Comparison of ENCODE assay signal across 2 cellular contexts in the genomic region with DNA sequence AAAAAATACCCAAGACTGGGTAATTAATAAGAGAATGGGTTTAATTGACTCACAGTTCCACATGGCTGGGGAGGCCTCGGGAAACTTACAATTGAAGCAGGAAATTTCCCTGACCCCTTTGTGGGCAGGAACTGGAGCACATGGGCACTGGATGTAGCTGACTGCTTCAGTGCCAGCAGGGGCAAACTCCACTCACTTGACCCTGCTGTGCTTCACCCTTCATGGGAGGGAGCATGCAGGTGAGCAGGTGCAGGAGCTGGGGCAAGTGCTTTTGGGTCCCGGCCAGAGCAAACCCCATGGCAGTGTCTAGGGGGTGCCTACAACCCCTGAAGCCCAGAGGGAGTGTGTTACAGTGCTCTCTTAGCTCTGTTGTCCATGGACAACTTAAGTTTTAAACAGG.
TF ChIP-seq lines count a peak whose summit lies in the region.

No MANE protein-coding gene starts in this region.

TF ChIP-seq in liver, 16 proteins besides CTCF, POLR2A, EP300 and RAD21 (continued from another document):
- TF ChIP-seq, protein P1, sequence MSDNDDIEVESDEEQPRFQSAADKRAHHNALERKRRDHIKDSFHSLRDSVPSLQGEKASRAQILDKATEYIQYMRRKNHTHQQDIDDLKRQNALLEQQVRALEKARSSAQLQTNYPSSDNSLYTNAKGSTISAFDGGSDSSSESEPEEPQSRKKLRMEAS (IDR thresholded peaks at IDR 0.05), result peak; percentile 84
- TF ChIP-seq GABPA (IDR thresholded peaks at IDR 0.05 in 1 of 2, conservative IDR thresholded peaks at IDR 0.05 in 1 of 2), result no peak
- peak; percentile 68 for TF ChIP-seq HNF4G (IDR thresholded peaks at IDR 0.05)
- peak; percentile 44 for TF ChIP-seq NR2F2 (IDR thresholded peaks at IDR 0.05)
- peak; percentile 87 to 94 for TF ChIP-seq RXRA (IDR thresholded peaks at IDR 0.05)
- peak; percentile 76 for TF ChIP-seq SP1 (IDR thresholded peaks at IDR 0.05)
- TF ChIP-seq, protein P2, sequence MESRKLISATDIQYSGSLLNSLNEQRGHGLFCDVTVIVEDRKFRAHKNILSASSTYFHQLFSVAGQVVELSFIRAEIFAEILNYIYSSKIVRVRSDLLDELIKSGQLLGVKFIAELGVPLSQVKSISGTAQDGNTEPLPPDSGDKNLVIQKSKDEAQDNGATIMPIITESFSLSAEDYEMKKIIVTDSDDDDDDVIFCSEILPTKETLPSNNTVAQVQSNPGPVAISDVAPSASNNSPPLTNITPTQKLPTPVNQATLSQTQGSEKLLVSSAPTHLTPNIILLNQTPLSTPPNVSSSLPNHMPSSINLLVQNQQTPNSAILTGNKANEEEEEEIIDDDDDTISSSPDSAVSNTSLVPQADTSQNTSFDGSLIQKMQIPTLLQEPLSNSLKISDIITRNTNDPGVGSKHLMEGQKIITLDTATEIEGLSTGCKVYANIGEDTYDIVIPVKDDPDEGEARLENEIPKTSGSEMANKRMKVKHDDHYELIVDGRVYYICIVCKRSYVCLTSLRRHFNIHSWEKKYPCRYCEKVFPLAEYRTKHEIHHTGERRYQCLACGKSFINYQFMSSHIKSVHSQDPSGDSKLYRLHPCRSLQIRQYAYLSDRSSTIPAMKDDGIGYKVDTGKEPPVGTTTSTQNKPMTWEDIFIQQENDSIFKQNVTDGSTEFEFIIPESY (IDR thresholded peaks at IDR 0.05), result peak; percentile 25

TF ChIP-seq in HepG2, 621 proteins besides CTCF, POLR2A, EP300 and RAD21 (continued from another document):
- TF ChIP-seq, protein P3, sequence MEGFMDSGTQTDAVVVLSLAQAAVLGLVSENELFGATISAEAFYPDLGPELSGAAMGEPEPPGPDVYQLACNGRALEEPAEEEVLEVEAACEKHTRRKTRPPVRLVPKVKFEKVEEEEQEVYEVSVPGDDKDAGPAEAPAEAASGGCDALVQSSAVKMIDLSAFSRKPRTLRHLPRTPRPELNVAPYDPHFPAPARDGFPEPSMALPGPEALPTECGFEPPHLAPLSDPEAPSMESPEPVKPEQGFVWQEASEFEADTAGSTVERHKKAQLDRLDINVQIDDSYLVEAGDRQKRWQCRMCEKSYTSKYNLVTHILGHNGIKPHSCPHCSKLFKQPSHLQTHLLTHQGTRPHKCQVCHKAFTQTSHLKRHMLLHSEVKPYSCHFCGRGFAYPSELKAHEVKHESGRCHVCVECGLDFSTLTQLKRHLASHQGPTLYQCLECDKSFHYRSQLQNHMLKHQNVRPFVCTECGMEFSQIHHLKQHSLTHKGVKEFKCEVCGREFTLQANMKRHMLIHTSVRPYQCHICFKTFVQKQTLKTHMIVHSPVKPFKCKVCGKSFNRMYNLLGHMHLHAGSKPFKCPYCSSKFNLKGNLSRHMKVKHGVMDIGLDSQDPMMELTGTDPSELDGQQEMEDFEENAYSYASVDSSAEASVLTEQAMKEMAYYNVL (CRISPR knock-in tag; IDR thresholded peaks at IDR 0.05; ENCODE audit: borderline replicate concordance), result no peak
- TF ChIP-seq, protein P4, sequence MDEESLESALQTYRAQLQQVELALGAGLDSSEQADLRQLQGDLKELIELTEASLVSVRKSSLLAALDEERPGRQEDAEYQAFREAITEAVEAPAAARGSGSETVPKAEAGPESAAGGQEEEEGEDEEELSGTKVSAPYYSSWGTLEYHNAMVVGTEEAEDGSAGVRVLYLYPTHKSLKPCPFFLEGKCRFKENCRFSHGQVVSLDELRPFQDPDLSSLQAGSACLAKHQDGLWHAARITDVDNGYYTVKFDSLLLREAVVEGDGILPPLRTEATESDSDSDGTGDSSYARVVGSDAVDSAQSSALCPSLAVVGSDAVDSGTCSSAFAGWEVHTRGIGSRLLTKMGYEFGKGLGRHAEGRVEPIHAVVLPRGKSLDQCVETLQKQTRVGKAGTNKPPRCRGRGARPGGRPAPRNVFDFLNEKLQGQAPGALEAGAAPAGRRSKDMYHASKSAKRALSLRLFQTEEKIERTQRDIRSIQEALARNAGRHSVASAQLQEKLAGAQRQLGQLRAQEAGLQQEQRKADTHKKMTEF (CRISPR knock-in tag; IDR thresholded peaks at IDR 0.05), result no peak
- TF ChIP-seq ZNF451 (CRISPR knock-in tag; IDR thresholded peaks at IDR 0.05) (no peak), ZNF224 (CRISPR knock-in tag; IDR thresholded peaks at IDR 0.05) (no peak), TBL1XR1 (IDR thresholded peaks at IDR 0.05; ENCODE audit: borderline replicate concordance, low read length, partially characterized antibody) (no peak), HMG20A (CRISPR knock-in tag; IDR thresholded peaks at IDR 0.05; ENCODE audit: borderline replicate concordance) (no peak), ZNF530 (CRISPR knock-in tag; IDR thresholded peaks at IDR 0.05; ENCODE audit: low read depth) (no peak), SIX1 (CRISPR knock-in tag; IDR thresholded peaks at IDR 0.05; ENCODE audit: borderline replicate concordance) (no peak), ZNF672 (CRISPR knock-in tag; IDR thresholded peaks at IDR 0.05) (no peak), ZNF780A (CRISPR knock-in tag; IDR thresholded peaks at IDR 0.05) (no peak), ZNF230 (CRISPR knock-in tag; IDR thresholded peaks at IDR 0.05) (no peak)
TF ChIP-seq in HepG2: peak in this region for 0.
